ENCODE assay signal across 18 cellular contexts in the genomic region with DNA sequence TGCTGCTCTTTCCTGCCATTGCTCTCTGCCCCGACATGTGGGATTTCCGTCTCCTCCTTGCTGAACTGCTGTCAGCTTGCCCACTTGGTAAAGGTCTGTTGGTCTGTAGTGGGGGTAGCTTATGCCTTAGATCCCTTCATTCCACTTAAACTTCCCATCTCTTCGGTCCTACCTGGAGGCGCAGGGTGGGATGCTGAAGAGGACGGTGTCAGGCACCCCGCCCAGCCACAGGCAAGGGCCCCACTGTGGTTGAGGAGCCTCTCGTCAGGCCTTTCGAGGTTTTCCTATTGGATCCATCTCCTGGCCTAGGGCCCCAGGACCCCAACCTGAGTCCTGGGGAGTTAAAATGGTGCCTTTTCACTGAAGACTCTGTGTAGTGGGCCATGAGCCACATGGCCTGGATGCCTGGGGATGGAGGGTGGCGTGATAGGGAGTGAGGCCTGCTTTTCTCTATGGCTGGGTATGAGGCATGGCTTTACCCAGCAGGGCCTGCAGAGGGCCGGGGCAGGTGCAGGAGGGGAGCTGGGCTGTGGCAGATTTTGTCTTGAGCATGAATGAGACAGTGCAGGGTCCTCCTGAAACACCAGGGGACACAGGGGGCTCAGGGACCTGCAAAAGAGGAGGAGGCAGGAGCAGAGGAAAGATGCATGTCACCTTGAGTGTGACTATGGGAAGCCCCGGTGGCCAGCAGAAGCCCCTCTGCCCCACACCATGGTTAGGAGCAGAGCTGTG.
"Had no signal": no experiment of that assay in that cellular context is flagged by ENCODE, and none has a peak within 500 bp of the region (broad histone marks: within the 10 kb centered on the region; RNA-seq: fewer than 3 reads in every experiment).

No MANE protein-coding gene starts in this region.

- H3K27ac Mint-ChIP-seq: T-helper 17 cell had no signal

- H3K4me3 ChIP-seq: dorsolateral prefrontal cortex, left ventricle myocardium inferior, upper lobe of left lung had no signal

- H3K27ac ChIP-seq: brain microvascular endothelial cell, dorsolateral prefrontal cortex, left ventricle myocardium inferior, upper lobe of left lung had no signal

- DNase-seq: activated CD4-positive, alpha-beta T cell treated with anti-CD3 and anti-CD28 coated beads, Interleukin-2, amount 50 U/mL, for 1 hour; activated CD4-positive, CD25-positive, alpha-beta regulatory T cell; activated effector memory CD4-positive, alpha-beta T cell treated with anti-CD3 and anti-CD28 coated beads, Interleukin-2, amount 50 U/mL, for 16 hours; activated T-cell treated with anti-CD3 and anti-CD28 coated beads, Interleukin-2, amount 50 U/mL, for 4 hours; brain microvascular endothelial cell; foreskin melanocyte; left ventricle myocardium inferior; mesenchymal stem cell; right cardiac atrium; stimulated activated CD4-positive, alpha-beta T cell treated with anti-CD3 and anti-CD28 coated beads, Interleukin-1b, Interleukin-23, amount 100 ng/mL, for 48 hours; stimulated activated naive B cell treated with anti-CD40 and anti-IgM and Interleukin-4, amounts not matched to agents 10 μg/mL and 1 μg/mL and 100 μg/mL, for 72 hours; T-helper 17 cell; upper lobe of left lung had no signal

- H3K9me3 ChIP-seq: left ventricle myocardium inferior, upper lobe of left lung had no signal

- FAIRE-seq: endometrium, keratinocyte, TTC549 had no signal

- H3K9me3 Mint-ChIP-seq: activated naive CD4-positive, alpha-beta T cell treated with anti-CD3 and anti-CD28 coated beads, Interleukin-2, amount 50 U/mL, for 72 hours; activated T-cell treated with anti-CD3 and anti-CD28 coated beads, Interleukin-2, amount 50 U/mL, for 4 hours; stimulated activated naive B cell treated with anti-CD40 and anti-IgM and Interleukin-4, amounts not matched to agents 10 μg/mL and 1 μg/mL and 100 μg/mL, for 72 hours had no signal

- ATAC-seq: activated naive CD4-positive, alpha-beta T cell treated with anti-CD3 and anti-CD28 coated beads, Interleukin-2, amount 50 U/mL, for 72 hours; activated T-cell treated with anti-CD3 and anti-CD28 coated beads, Interleukin-2, amount 50 U/mL, for 4 hours; right cardiac atrium; stimulated activated naive B cell treated with anti-CD40 and anti-IgM and Interleukin-4, amounts not matched to agents 10 μg/mL and 1 μg/mL and 100 μg/mL, for 72 hours; T-helper 17 cell had no signal

- H3K4me3 Mint-ChIP-seq: activated T-cell treated with anti-CD3 and anti-CD28 coated beads, Interleukin-2, amount 50 U/mL, for 4 hours; stimulated activated naive B cell treated with anti-CD40 and anti-IgM and Interleukin-4, amounts not matched to agents 10 μg/mL and 1 μg/mL and 100 μg/mL, for 72 hours; T-helper 17 cell had no signal

- H3K36me3 ChIP-seq: brain microvascular endothelial cell, left ventricle myocardium inferior, upper lobe of left lung had no signal

- H3K36me3 Mint-ChIP-seq: activated naive CD4-positive, alpha-beta T cell treated with anti-CD3 and anti-CD28 coated beads, Interleukin-2, amount 50 U/mL, for 72 hours; stimulated activated naive B cell treated with anti-CD40 and anti-IgM and Interleukin-4, amounts not matched to agents 10 μg/mL and 1 μg/mL and 100 μg/mL, for 72 hours had no signal

- H3K4me1 ChIP-seq: left ventricle myocardium inferior, upper lobe of left lung had no signal
